ENCODE assay signal across 7 cellular contexts in genomic region chr12:9751204-9752144, GRCh38. TPM values are rescaled to one million over a fixed set of nuclear protein-coding genes. Genes with fewer than 3 reads are reported as not detected.
A peak's percentile ranks its signal among the peaks of the same experiment; 100 is the strongest.
DNase-seq lines count a peak whose midpoint lies in the region; ATAC-seq and TF ChIP-seq lines count a peak whose summit lies in the region.

No MANE protein-coding gene starts in this region.

- H3K36me3 ChIP-seq in thyroid gland = no peaks in the 10 kb centered on the region

- no peak overlapping the region for H3K4me3 ChIP-seq in thyroid gland (replicated peaks in 1 of 3)

- peak in 4 of 6 experiments; percentile 14 to 44 (median 23) for TF ChIP-seq CTCF in thyroid gland (IDR thresholded peaks at IDR 0.05)

- H3K27me3 ChIP-seq in thyroid gland = no peaks in the 10 kb centered on the region

- no peak for TF ChIP-seq POLR2A in thyroid gland (IDR thresholded peaks at IDR 0.05)

- 29 to 30% methylated on average over 9 of the region's 9 CpGs for WGBS in thyroid gland, 2 donors

- ATAC-seq in GM21786 (IDR thresholded peaks at IDR 0.05; ENCODE audit: unreplicated experiment) (peak; percentile 34), HG02571 (IDR thresholded peaks at IDR 0.05; ENCODE audit: unreplicated experiment) (no peak)

- H3K9me3 ChIP-seq in thyroid gland = no peaks in the 10 kb centered on the region

- no peaks in the 10 kb centered on the region for H3K4me1 ChIP-seq in thyroid gland

- H3K27ac ChIP-seq in thyroid gland = no peak overlapping the region

- DNase-seq in NCI-H748 treated with DMSO at 0.1 percent for 48 hours (lab: John Stamatoyannopoulos, UW) = peak; percentile 3
- peak; percentile 59 for DNase-seq in activated T-cell treated with anti-CD3 and anti-CD28 coated beads for 1 hour (ENCODE audit: low read depth)
- DNase-seq in inferior parietal cortex (ENCODE audit: extremely low spot score) = peak; percentile 36
- DNase-seq in thyroid gland = no peak
- no peak for DNase-seq in NCI-H187 treated with DMSO at 0.1 percent for 48 hours (lab: John Stamatoyannopoulos, UW)

- intact Hi-C loops in thyroid gland (cut with DNase I) = loop anchor here (5.0 kb wide), 1 partner anchor 176 kb away; no protein-coding TSS in a partner anchor

RNA-seq across cellular contexts. Expression of gene CD69, which starts 9.2 kb away (rescaled TPM):
- 10 to 100 TPM in 1 of 4 donors, 1 to 10 TPM in 3; 5.0 to 18.2 (median 6.2) TPM for total RNA-seq in thyroid gland

RNA-seq across cellular contexts. Expression of gene CLECL1, which starts 18.6 kb away (rescaled TPM):
- total RNA-seq in thyroid gland = not detected

Comparison
In these comparisons a context has a peak if more than half of its experiments do, and no peak if none do; other contexts are left out.
1. DNase-seq: peak in NCI-H748 treated with DMSO at 0.1 percent for 48 hours (single experiment), activated T-cell treated with anti-CD3 and anti-CD28 coated beads for 1 hour (single experiment) and inferior parietal cortex (single experiment); none in thyroid gland (0 of 2) and NCI-H187 treated with DMSO at 0.1 percent for 48 hours (single experiment).